Comparison of ENCODE assay signal across 8 cellular contexts in genomic region chr22:46432164-46433068, GRCh38.
DNase-seq lines count a peak whose midpoint lies in the region; ATAC-seq and TF ChIP-seq lines count a peak whose summit lies in the region.

No MANE protein-coding gene starts in this region.

- peak overlapping the region; percentile 54 to 82 (median 71); a peak in 21 of 22 replicates for H3K9ac ChIP-seq in BLaER1 treated with 17β-estradiol and CSF1 and Interleukin-3, amounts not matched to agents 10 nM and 100 nM
- no peak overlapping the region for H3K9ac ChIP-seq in Loucy (ENCODE audit: low read depth, low read length, poor library complexity, severe bottlenecking)

- H3K36me3 ChIP-seq in BLaER1 treated with 17β-estradiol and CSF1 and Interleukin-3, amounts not matched to agents 10 nM and 100 nM = peaks cover 0 to 5% (median 0%) of the 10 kb centered on the region in 11 experiments; a peak in 1 of 22 replicates
- H3K36me3 ChIP-seq in Loucy (ENCODE audit: insufficient read depth, low read length) = no peaks in the 10 kb centered on the region

- H3F3A ChIP-seq in Loucy (ENCODE audit: low read depth) = no peaks in the 10 kb centered on the region

- no peaks in the 10 kb centered on the region for H3K9me3 ChIP-seq in BLaER1 treated with 17β-estradiol and CSF1 and Interleukin-3, amounts not matched to agents 10 nM and 100 nM (replicated peaks in 1 of 11)
- H3K9me3 ChIP-seq in Loucy (ENCODE audit: insufficient read depth, low read depth, low read length) = no peaks in the 10 kb centered on the region

- peaks cover 0 to 19% (median 4%) of the 10 kb centered on the region in 11 experiments; a peak in 12 of 22 replicates for H3K27me3 ChIP-seq in BLaER1 treated with 17β-estradiol and CSF1 and Interleukin-3, amounts not matched to agents 10 nM and 100 nM
- no peaks in the 10 kb centered on the region for H3K27me3 ChIP-seq in Loucy (ENCODE audit: insufficient read depth, low read length, poor library complexity, severe bottlenecking)

- H3K4me2 ChIP-seq in BLaER1 treated with 17β-estradiol and CSF1 and Interleukin-3, amounts not matched to agents 10 nM and 100 nM = peak overlapping the region; percentile 78 to 99 (median 91)
- H3K4me2 ChIP-seq in Loucy (ENCODE audit: low read depth, low read length, poor library complexity, severe bottlenecking) = peak overlapping the region; percentile 27

- ATAC-seq in natural killer cell = peak; percentile 66 to 95 (median 86)

- peak overlapping the region; percentile 95 for H3K27ac Mint-ChIP-seq in activated naive CD8-positive, alpha-beta T cell
- H3K27ac Mint-ChIP-seq in natural killer cell = peak overlapping the region; percentile 83 to 91

- peak overlapping the region; percentile 25 to 92 (median 82); a peak in 21 of 22 replicates for H3K27ac ChIP-seq in BLaER1 treated with 17β-estradiol and CSF1 and Interleukin-3, amounts not matched to agents 10 nM and 100 nM

- TF ChIP-seq CTCF in Loucy (conservative IDR thresholded peaks at IDR 0.05; ENCODE audit: low read length) (no peak), natural killer cell (IDR thresholded peaks at IDR 0.05) (no peak)

- no peaks in the 10 kb centered on the region for H3K79me2 ChIP-seq in Loucy (ENCODE audit: insufficient read depth, low read length)

- peaks cover 2% of the 10 kb centered on the region for H3K36me3 Mint-ChIP-seq in activated naive CD8-positive, alpha-beta T cell
- no peaks in the 10 kb centered on the region for H3K36me3 Mint-ChIP-seq in natural killer cell

- peak overlapping the region; percentile 36 to 61 (median 48); a peak in 19 of 20 replicates for H3K4me3 ChIP-seq in BLaER1 treated with 17β-estradiol and CSF1 and Interleukin-3, amounts not matched to agents 10 nM and 100 nM
- no peak overlapping the region for H3K4me3 ChIP-seq in Loucy (ENCODE audit: low read length, poor library complexity, severe bottlenecking)

- H3K4me1 ChIP-seq in BLaER1 treated with 17β-estradiol and CSF1 and Interleukin-3, amounts not matched to agents 10 nM and 100 nM = peaks cover 20 to 70% (median 55%) of the 10 kb centered on the region in 10 experiments
- no peaks in the 10 kb centered on the region for H3K4me1 ChIP-seq in Loucy (ENCODE audit: insufficient read depth, low read length, poor library complexity, severe bottlenecking)

- 0 out of 2 replicates have a peak overlapping the region, but pooled peaks have one; percentile 45 for H2AFZ ChIP-seq in Loucy (ENCODE audit: low read length)

- H3K27me3 Mint-ChIP-seq in activated naive CD8-positive, alpha-beta T cell = no peaks in the 10 kb centered on the region
- no peaks in the 10 kb centered on the region for H3K27me3 Mint-ChIP-seq in natural killer cell (ENCODE audit: low read depth in 2 of 2)

- H3K4me3 Mint-ChIP-seq in activated naive CD8-positive, alpha-beta T cell = peak overlapping the region; percentile 88
- peak overlapping the region; percentile 88 for H3K4me3 Mint-ChIP-seq in natural killer cell

- peaks cover 15% of the 10 kb centered on the region for H3K4me1 Mint-ChIP-seq in activated naive CD8-positive, alpha-beta T cell (ENCODE audit: low read depth)
- peaks cover 12 to 17% of the 10 kb centered on the region in 2 donors for H3K4me1 Mint-ChIP-seq in natural killer cell

- H4K20me1 ChIP-seq in BLaER1 treated with 17β-estradiol and CSF1 and Interleukin-3, amounts not matched to agents 10 nM and 100 nM = no peaks in the 10 kb centered on the region
- H4K20me1 ChIP-seq in Loucy (ENCODE audit: insufficient read depth, low read length, poor library complexity, severe bottlenecking) = no peaks in the 10 kb centered on the region

- H3K9me2 ChIP-seq in Loucy (replicated peaks; ENCODE audit: low read depth, low read length) = no peaks in the 10 kb centered on the region

- DNase-seq in natural killer cell (peak; percentile 23), HCEC 1CT (no peak), hypothalamus (lab: John Stamatoyannopoulos, UW) (no peak), pons (ENCODE audit: low spot score) (no peak), head of caudate nucleus (no peak)

- intact Hi-C loops in natural killer cell (cut with micrococcal nuclease) (loop anchor here (2.0 kb wide), 1 partner anchor 62 kb away; no protein-coding TSS in a partner anchor), head of caudate nucleus (cut with DNase I) (no loop called here)

- H3K9me3 Mint-ChIP-seq in activated naive CD8-positive, alpha-beta T cell (ENCODE audit: low read depth) = no peaks in the 10 kb centered on the region
- H3K9me3 Mint-ChIP-seq in natural killer cell = no peaks in the 10 kb centered on the region
